In genomic region chr6:161029195-161029809, GRCh38 we compare ENCODE assay signal across 8 cellular contexts. TPM values are rescaled to one million over a fixed set of nuclear protein-coding genes. Genes with fewer than 3 reads are reported as not detected.
DNase-seq lines count a peak whose midpoint lies in the region; ATAC-seq and TF ChIP-seq lines count a peak whose summit lies in the region.

No MANE protein-coding gene starts in this region.

- H3K4me1 ChIP-seq in OCI-LY3 (ENCODE audit: low read length) (peaks cover 34% of the 10 kb centered on the region), right cardiac atrium (ENCODE audit: control insufficient read depth, insufficient read depth, low read length) (peaks cover 1% of the 10 kb centered on the region), colonic mucosa (no peaks in the 10 kb centered on the region)

- WGBS in right cardiac atrium = 79% methylated on average over 8 of the region's 8 CpGs

- H3K4me2 ChIP-seq in OCI-LY3 (ENCODE audit: low read length) = peak overlapping the region; percentile 60

- no peak overlapping the region for H3K27ac ChIP-seq in OCI-LY3 (ENCODE audit: low read length)
- no peak overlapping the region for H3K27ac ChIP-seq in right cardiac atrium (ENCODE audit: low read length)
- no peak overlapping the region for H3K27ac ChIP-seq in colonic mucosa

- H2AFZ ChIP-seq in OCI-LY3 (ENCODE audit: low read depth, low read length) = no peak overlapping the region

- peaks cover 77% of the 10 kb centered on the region for H3K79me2 ChIP-seq in OCI-LY3 (ENCODE audit: low read length)

- peak; percentile 78 for ATAC-seq in GM18519 (IDR thresholded peaks at IDR 0.05; ENCODE audit: low FRiP score, unreplicated experiment)
- ATAC-seq in HG02623 (IDR thresholded peaks at IDR 0.05; ENCODE audit: unreplicated experiment) = peak; percentile 79
- ATAC-seq in right cardiac atrium = no peak

- no peak for TF ChIP-seq CTCF in OCI-LY3 (IDR thresholded peaks at IDR 0.05; ENCODE audit: low read depth, low read length)
- no peak for TF ChIP-seq CTCF in colonic mucosa (IDR thresholded peaks at IDR 0.05)

- H3K9ac ChIP-seq in OCI-LY3 (ENCODE audit: low read length) = no peak overlapping the region
- H3K9ac ChIP-seq in colonic mucosa (ENCODE audit: low read depth in 2 of 2, low read length in 2 of 2) = no peak overlapping the region

- H3K4me3 ChIP-seq in OCI-LY3 (ENCODE audit: low read length) = peak overlapping the region; percentile 52
- no peak overlapping the region for H3K4me3 ChIP-seq in right cardiac atrium (ENCODE audit: low read length)
- H3K4me3 ChIP-seq in colonic mucosa = no peak overlapping the region

- H3K36me3 ChIP-seq in OCI-LY3 (replicated peaks; ENCODE audit: low read depth, low read length) (peaks cover 1% of the 10 kb centered on the region), colonic mucosa (no peaks in the 10 kb centered on the region)

- H3K27me3 ChIP-seq in OCI-LY3 (ENCODE audit: low read depth, low read length) (no peaks in the 10 kb centered on the region), right cardiac atrium (ENCODE audit: control insufficient read depth, insufficient read depth) (no peaks in the 10 kb centered on the region), colonic mucosa (no peaks in the 10 kb centered on the region)

- DNase-seq in myocyte (ENCODE audit: low read depth) = peak; percentile 75
- DNase-seq in right cardiac atrium = no peak
- no peak for DNase-seq in NCI-H1417 treated with DMSO at 0.1 percent for 48 hours (lab: John Stamatoyannopoulos, UW)
- DNase-seq in colonic mucosa = no peak
- DNase-seq in NCI-H2107 treated with DMSO at 0.1 percent for 48 hours (lab: John Stamatoyannopoulos, UW; ENCODE audit: unreplicated experiment) = no peak

- H3K9me3 ChIP-seq in OCI-LY3 (ENCODE audit: insufficient read depth, low read length) (no peaks in the 10 kb centered on the region), right cardiac atrium (ENCODE audit: control insufficient read depth, low read length) (no peaks in the 10 kb centered on the region), colonic mucosa (no peaks in the 10 kb centered on the region)

- intact Hi-C loops in right cardiac atrium (cut with DNase I) = no loop called here
- intact Hi-C loops in colonic mucosa (cut with DNase I) = no loop called here

- H4K20me1 ChIP-seq in OCI-LY3 (ENCODE audit: insufficient read depth, low read length) = peaks cover 33% of the 10 kb centered on the region

RNA-seq across cellular contexts. Expression of gene MAP3K4, which starts 37.7 kb away (rescaled TPM):
- total RNA-seq in myocyte = 23.5 and 27.7 TPM in 2 replicates
- polyA plus RNA-seq in myocyte (2012) = 19.8 TPM
- 10 to 100 TPM; 28.0 to 42.3 (median 33.7) TPM for total RNA-seq in right cardiac atrium
- polyA plus RNA-seq in right cardiac atrium = 11.8 TPM
- 10 to 100 TPM; 32.1 to 42.2 TPM for total RNA-seq in colonic mucosa

Comparison
In these comparisons a context has a peak if more than half of its experiments do, and no peak if none do; other contexts are left out.
1. ATAC-seq: peak in GM18519 (single experiment) and HG02623 (single experiment); none in right cardiac atrium (0 of 2).